ENCODE assay signal across 9 cellular contexts in the genomic region with DNA sequence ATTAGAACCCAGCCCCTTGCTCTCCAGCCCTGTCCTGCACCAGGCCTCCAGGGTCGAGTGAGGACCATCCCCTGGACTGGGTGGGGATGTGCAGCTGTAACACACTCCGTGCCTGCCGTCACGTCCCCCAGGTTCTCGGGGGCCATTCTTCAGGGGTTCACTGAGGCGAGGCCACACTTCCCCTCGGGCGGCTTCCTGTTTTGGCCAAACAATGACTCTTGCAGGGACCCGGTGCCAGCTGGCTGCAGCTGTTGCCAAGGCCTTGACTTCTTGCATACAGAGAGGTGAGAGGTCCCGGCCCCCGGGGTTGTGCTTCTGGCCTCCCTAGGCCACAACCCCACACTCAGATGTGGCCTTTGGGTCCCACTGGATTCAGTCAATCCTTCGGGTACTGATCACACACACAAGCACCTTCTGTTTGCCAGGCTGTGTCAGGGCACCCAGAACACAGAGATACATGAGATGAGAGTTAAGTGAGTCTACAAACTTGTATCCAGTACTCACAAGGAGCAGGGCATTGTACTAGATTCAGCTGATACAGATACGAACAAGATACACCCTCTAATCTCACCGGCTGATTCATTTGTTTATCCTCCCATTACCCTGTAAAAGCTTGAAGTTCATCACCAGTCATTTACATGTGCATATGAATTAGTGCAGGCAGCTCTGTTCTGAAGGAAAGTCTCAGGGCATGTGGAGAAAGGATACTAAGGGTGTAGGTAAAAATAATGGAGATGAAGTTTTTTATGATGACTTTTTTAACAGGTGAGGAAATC. TPM values are rescaled to one million over a fixed set of nuclear protein-coding genes. Genes with fewer than 3 reads are reported as not detected.
DNase-seq lines count a peak whose midpoint lies in the region; ATAC-seq and TF ChIP-seq lines count a peak whose summit lies in the region.
"Had no signal": no experiment of that assay in that cellular context is flagged by ENCODE, and none has a peak within 500 bp of the region (broad histone marks: within the 10 kb centered on the region; RNA-seq: fewer than 3 reads in every experiment).

No MANE protein-coding gene starts in this region.

- H3K36me3 ChIP-seq in CD4-positive, alpha-beta memory T cell (ENCODE audit: insufficient read depth, low read length) = no peaks in the 10 kb centered on the region

- H3K9me3 Mint-ChIP-seq in IgD-negative memory B cell (no peaks in the 10 kb centered on the region), glutamatergic neuron (ENCODE audit: unreplicated experiment) (no peaks in the 10 kb centered on the region)
- no peaks in the 10 kb centered on the region for H3K9me3 Mint-ChIP-seq in CD4-positive, alpha-beta memory T cell
- H3K9me3 Mint-ChIP-seq: T-cell had no signal

- peaks cover 22 to 35% (median 33%) of the 10 kb centered on the region in 3 donors for H3K4me1 Mint-ChIP-seq in IgD-negative memory B cell
- H3K4me1 Mint-ChIP-seq in glutamatergic neuron (ENCODE audit: low read depth, unreplicated experiment) = no peaks in the 10 kb centered on the region
- H3K4me1 Mint-ChIP-seq in CD4-positive, alpha-beta memory T cell = no peaks in the 10 kb centered on the region

- peaks cover 8% of the 10 kb centered on the region for H3K4me1 ChIP-seq in right cardiac atrium (ENCODE audit: control insufficient read depth, insufficient read depth, low read length)
- no peaks in the 10 kb centered on the region for H3K4me1 ChIP-seq in CD4-positive, alpha-beta memory T cell (ENCODE audit: insufficient read depth, low read length)

- peak; percentile 82 to 93 (median 91) for DNase-seq in right cardiac atrium
- no peak for DNase-seq in kidney glomerular epithelial cell (lab: John Stamatoyannopoulos, UW)
- DNase-seq in glutamatergic neuron = no peak
- DNase-seq in CD4-positive, alpha-beta memory T cell = no peak
- no peak for DNase-seq in mesenteric fat pad (ENCODE audit: low spot score)

- no peak overlapping the region for H3K4me3 ChIP-seq in right cardiac atrium (ENCODE audit: low read length)
- no peak overlapping the region for H3K4me3 ChIP-seq in CD4-positive, alpha-beta memory T cell (ENCODE audit: low read length in 2 of 2)

- H3K27ac Mint-ChIP-seq in IgD-negative memory B cell (peak overlapping the region; percentile 66 to 89 (median 80)), glutamatergic neuron (ENCODE audit: unreplicated experiment) (no peak overlapping the region)
- no peak overlapping the region for H3K27ac Mint-ChIP-seq in CD4-positive, alpha-beta memory T cell
- H3K27ac Mint-ChIP-seq: T-cell had no signal

- POLR2A ChIA-PET in CD4-positive, alpha-beta memory T cell (lab: Charles Lee; ENCODE audit: partially characterized antibody) = no interaction called here

- WGBS in right cardiac atrium = 39% methylated on average over 14 of the region's 14 CpGs

- H3K9me3 ChIP-seq in right cardiac atrium (ENCODE audit: control insufficient read depth, low read length) = no peaks in the 10 kb centered on the region
- H3K9me3 ChIP-seq in CD4-positive, alpha-beta memory T cell (ENCODE audit: control insufficient read depth in 1 of 2, low read length in 2 of 2) = no peaks in the 10 kb centered on the region

- H3K27ac ChIP-seq in right cardiac atrium (ENCODE audit: low read length) = peak overlapping the region; percentile 59
- no peak overlapping the region for H3K27ac ChIP-seq in CD4-positive, alpha-beta memory T cell (ENCODE audit: low read depth, low read length)

- CTCF ChIA-PET in CD4-positive, alpha-beta memory T cell (lab: Charles Lee; ENCODE audit: partially characterized antibody) = no interaction called here

- ATAC-seq in GM18498 (IDR thresholded peaks at IDR 0.05; ENCODE audit: unreplicated experiment) (peak; percentile 91), GM21526 (IDR thresholded peaks at IDR 0.05; ENCODE audit: low FRiP score, unreplicated experiment) (peak; percentile 76), right cardiac atrium (peak; percentile 85 to 87)

- intact Hi-C loops in right cardiac atrium (cut with DNase I) = no loop called here
- intact Hi-C loops in CD4-positive, alpha-beta memory T cell (cut with micrococcal nuclease) = no loop called here

- H3K4me3 Mint-ChIP-seq in IgD-negative memory B cell (peak overlapping the region; percentile 24 to 89 (median 40)), glutamatergic neuron (ENCODE audit: unreplicated experiment) (no peak overlapping the region)
- H3K4me3 Mint-ChIP-seq in CD4-positive, alpha-beta memory T cell = no peak overlapping the region
- H3K4me3 Mint-ChIP-seq: T-cell had no signal

- TF ChIP-seq CTCF in glutamatergic neuron (IDR thresholded peaks at IDR 0.05; ENCODE audit: partially characterized antibody, unreplicated experiment) = no peak

- H3K36me3 Mint-ChIP-seq in IgD-negative memory B cell = peaks cover 2% of the 10 kb centered on the region
- H3K36me3 Mint-ChIP-seq in glutamatergic neuron (ENCODE audit: unreplicated experiment) = no peaks in the 10 kb centered on the region
- no peaks in the 10 kb centered on the region for H3K36me3 Mint-ChIP-seq in CD4-positive, alpha-beta memory T cell
- H3K36me3 Mint-ChIP-seq: T-cell had no signal

- H3K27me3 ChIP-seq in right cardiac atrium (ENCODE audit: control insufficient read depth, insufficient read depth) = no peaks in the 10 kb centered on the region
- H3K27me3 ChIP-seq in CD4-positive, alpha-beta memory T cell (ENCODE audit: insufficient read depth, low read length) = no peaks in the 10 kb centered on the region

- H3K27me3 Mint-ChIP-seq in IgD-negative memory B cell (peaks cover 32% of the 10 kb centered on the region), glutamatergic neuron (ENCODE audit: unreplicated experiment) (peaks cover 1% of the 10 kb centered on the region)
- peaks cover 21 to 25% of the 10 kb centered on the region in 2 donors for H3K27me3 Mint-ChIP-seq in CD4-positive, alpha-beta memory T cell

RNA-seq across cellular contexts. Expression of gene LRRC32, which starts 32.9 kb away (rescaled TPM):
- polyA plus RNA-seq in IgD-negative memory B cell (not detected), right cardiac atrium (72.1 TPM)
- total RNA-seq in right cardiac atrium (10 to 100 TPM; 27.7 to 49.9 (median 44.9) TPM), glutamatergic neuron (ENCODE audit: unreplicated experiment) (0.39 TPM), mesenteric fat pad (136 TPM)
- total RNA-seq in CD4-positive, alpha-beta memory T cell = under 1 TPM; 0.38 to 0.53 TPM
- polyA plus RNA-seq in CD4-positive, alpha-beta memory T cell = under 1 TPM in 1 of 2 donors, not detected in 1; 0.56 TPM

Comparison
In these comparisons a context has a peak if more than half of its experiments do, and no peak if none do; other contexts are left out.
1. H3K27ac Mint-ChIP-seq: peak in IgD-negative memory B cell (3 of 3); none in glutamatergic neuron (single experiment) and CD4-positive, alpha-beta memory T cell (0 of 7).
2. H3K4me3 Mint-ChIP-seq: peak in IgD-negative memory B cell (4 of 4); none in glutamatergic neuron (single experiment) and CD4-positive, alpha-beta memory T cell (0 of 8).
3. DNase-seq: peak in right cardiac atrium (3 of 3); none in kidney glomerular epithelial cell (single experiment), glutamatergic neuron (single experiment), CD4-positive, alpha-beta memory T cell (0 of 5) and mesenteric fat pad (single experiment).
4. RNA of gene LRRC32, which starts 32.9 kb away (total RNA-seq): 136 TPM in mesenteric fat pad (single experiment) and 27.7 to 49.9 TPM in right cardiac atrium; 0.38 to 0.53 TPM in CD4-positive, alpha-beta memory T cell and 0.39 TPM in glutamatergic neuron (single experiment); every median in the first group is over 10 times any median in the second.
5. Peak in every context shown above with its lines, with median percentiles within 50 percentile points of each other: ATAC-seq.